ENCODE assay signal across 1 cellular context in genomic region chr10:96917628-96918027, GRCh38.
TF ChIP-seq lines count a peak whose summit lies in the region.

No MANE protein-coding gene starts in this region.

TF ChIP-seq in HEK293, 187 proteins besides CTCF, POLR2A, EP300 and RAD21 (continued from another document):
- TF ChIP-seq, protein P1, sequence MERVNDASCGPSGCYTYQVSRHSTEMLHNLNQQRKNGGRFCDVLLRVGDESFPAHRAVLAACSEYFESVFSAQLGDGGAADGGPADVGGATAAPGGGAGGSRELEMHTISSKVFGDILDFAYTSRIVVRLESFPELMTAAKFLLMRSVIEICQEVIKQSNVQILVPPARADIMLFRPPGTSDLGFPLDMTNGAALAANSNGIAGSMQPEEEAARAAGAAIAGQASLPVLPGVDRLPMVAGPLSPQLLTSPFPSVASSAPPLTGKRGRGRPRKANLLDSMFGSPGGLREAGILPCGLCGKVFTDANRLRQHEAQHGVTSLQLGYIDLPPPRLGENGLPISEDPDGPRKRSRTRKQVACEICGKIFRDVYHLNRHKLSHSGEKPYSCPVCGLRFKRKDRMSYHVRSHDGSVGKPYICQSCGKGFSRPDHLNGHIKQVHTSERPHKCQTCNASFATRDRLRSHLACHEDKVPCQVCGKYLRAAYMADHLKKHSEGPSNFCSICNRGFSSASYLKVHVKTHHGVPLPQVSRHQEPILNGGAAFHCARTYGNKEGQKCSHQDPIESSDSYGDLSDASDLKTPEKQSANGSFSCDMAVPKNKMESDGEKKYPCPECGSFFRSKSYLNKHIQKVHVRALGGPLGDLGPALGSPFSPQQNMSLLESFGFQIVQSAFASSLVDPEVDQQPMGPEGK (tag by site-specific recombination; IDR thresholded peaks at IDR 0.05), result no peak
- peak; percentile 82 for TF ChIP-seq PRDM1 (tag by site-specific recombination; IDR thresholded peaks at IDR 0.05)
- no peak for TF ChIP-seq ZNF449 (tag by site-specific recombination; IDR thresholded peaks at IDR 0.05)
- TF ChIP-seq ZSCAN30 (tag by site-specific recombination; IDR thresholded peaks at IDR 0.05), result no peak
- TF ChIP-seq ZNF248 (tag by site-specific recombination; IDR thresholded peaks at IDR 0.05), result no peak
